In genomic region chr3:184188080-184188479, GRCh38 we compare ENCODE assay signal across 23 cellular contexts. TPM values are rescaled to one million over a fixed set of nuclear protein-coding genes. Genes with fewer than 3 reads are reported as not detected.
A peak's percentile ranks its signal among the peaks of the same experiment; 100 is the strongest.
DNase-seq lines count a peak whose midpoint lies in the region; ATAC-seq and TF ChIP-seq lines count a peak whose summit lies in the region.
"Had no signal": no experiment of that assay in that cellular context is flagged by ENCODE, and none has a peak within 500 bp of the region (broad histone marks: within the 10 kb centered on the region; RNA-seq: fewer than 3 reads in every experiment).

No MANE protein-coding gene starts in this region.

- H4K20me1 ChIP-seq in osteoblast (ENCODE audit: insufficient read depth, low read length): peaks cover 35% of the 10 kb centered on the region

- no peaks in the 10 kb centered on the region for H3K27me3 Mint-ChIP-seq in activated naive CD4-positive, alpha-beta T cell treated with anti-CD3 and anti-CD28 coated beads, Interleukin-2, amount 50 U/mL, for 24 hours
- H3K27me3 Mint-ChIP-seq in HFFc6 (ENCODE audit: insufficient read depth): peaks cover 11% of the 10 kb centered on the region
- peaks cover 22% of the 10 kb centered on the region for H3K27me3 Mint-ChIP-seq in endothelial cell (ENCODE audit: unreplicated experiment)
- H3K27me3 Mint-ChIP-seq: activated naive CD8-positive, alpha-beta T cell treated with anti-CD3 and anti-CD28 coated beads, Interleukin-2, amount 10 ng/mL, durations not matched to agents 7 days and 5 days had no signal

- peak overlapping the region; percentile 99 for H3K4me3 Mint-ChIP-seq in activated naive CD4-positive, alpha-beta T cell treated with anti-CD3 and anti-CD28 coated beads, Interleukin-2, amount 50 U/mL, for 24 hours
- H3K4me3 Mint-ChIP-seq in HFFc6 (peak overlapping the region; percentile 96), endothelial cell (ENCODE audit: unreplicated experiment) (peak overlapping the region; percentile 70)

- no peak for ATAC-seq in GM18873 (IDR thresholded peaks at IDR 0.05; ENCODE audit: low FRiP score, unreplicated experiment)
- ATAC-seq in GM21367 (IDR thresholded peaks at IDR 0.05; ENCODE audit: unreplicated experiment): no peak
- ATAC-seq: stimulated activated naive CD8-positive, alpha-beta T cell treated with anti-CD3 and anti-CD28 coated beads, Interleukin-15, Interleukin-2, amounts not matched to agents 100 U/mL and 50 U/mL, for 24 hours had no signal

- H3K27me3 ChIP-seq in osteoblast (ENCODE audit: insufficient read depth, low read length): no peaks in the 10 kb centered on the region
- H3K27me3 ChIP-seq: ovary, sigmoid colon, tibial nerve had no signal

- no peak overlapping the region for H3K4me3 ChIP-seq in osteoblast (ENCODE audit: insufficient read depth, low read length)
- H3K4me3 ChIP-seq: ovary, sigmoid colon had no signal

- no peaks in the 10 kb centered on the region for H3K9me3 ChIP-seq in osteoblast (ENCODE audit: low read depth, low read length)
- H3K9me3 ChIP-seq: ovary, sigmoid colon, tibial nerve had no signal

- H2AFZ ChIP-seq in osteoblast (ENCODE audit: low read length): no peak overlapping the region

- H3K36me3 ChIP-seq in osteoblast (ENCODE audit: insufficient read depth, low read length): peaks cover 83% of the 10 kb centered on the region
- H3K36me3 ChIP-seq: ovary had no signal

- H3K27ac ChIP-seq in osteoblast (ENCODE audit: low read depth, low read length): no peak overlapping the region
- H3K27ac ChIP-seq: ovary, sigmoid colon, tibial nerve had no signal

- peak overlapping the region; percentile 81 for H3K4me2 ChIP-seq in osteoblast (ENCODE audit: insufficient read depth, low read length)

- H3K36me3 Mint-ChIP-seq in activated naive CD4-positive, alpha-beta T cell treated with anti-CD3 and anti-CD28 coated beads, Interleukin-2, amount 50 U/mL, for 24 hours: peaks cover 9% of the 10 kb centered on the region
- H3K36me3 Mint-ChIP-seq in HFFc6 (ENCODE audit: low read depth) (peaks cover 51% of the 10 kb centered on the region), endothelial cell (ENCODE audit: low read depth, unreplicated experiment) (peaks cover 51% of the 10 kb centered on the region)

- H3K4me1 Mint-ChIP-seq in activated naive CD4-positive, alpha-beta T cell treated with anti-CD3 and anti-CD28 coated beads, Interleukin-2, amount 50 U/mL, for 24 hours: peaks cover 48% of the 10 kb centered on the region
- peaks cover 37% of the 10 kb centered on the region for H3K4me1 Mint-ChIP-seq in HFFc6 (ENCODE audit: low read depth)
- peaks cover 33% of the 10 kb centered on the region for H3K4me1 Mint-ChIP-seq in endothelial cell (ENCODE audit: unreplicated experiment)

- DNase-seq in activated naive CD4-positive, alpha-beta T cell (lab: John Stamatoyannopoulos, UW): no peak
- DNase-seq in HFFc6 (no peak), endothelial cell (ENCODE audit: low spot score) (no peak), osteoblast (ENCODE audit: insufficient read length, low spot score, missing footprints) (no peak), NAMALWA (ENCODE audit: low spot score) (no peak)
- DNase-seq: activated naive CD8-positive, alpha-beta T cell treated with anti-CD3 and anti-CD28 coated beads, Interleukin-2, amount 10 ng/mL, durations not matched to agents 7 days and 5 days; COR-L47; dermis blood vessel endothelial cell; foreskin fibroblast; GOT3; hypothalamus; Kasumi-1; kidney; NCI-H1417; NCI-H510A treated with DMSO at 0.1 percent for 48 hours; ovary; sigmoid colon; stimulated activated naive CD8-positive, alpha-beta T cell treated with anti-CD3 and anti-CD28 coated beads, Interleukin-15, Interleukin-2, amounts not matched to agents 100 U/mL and 50 U/mL, for 24 hours had no signal

- no peak for TF ChIP-seq CTCF in HFFc6 (IDR thresholded peaks at IDR 0.05)
- no peak for TF ChIP-seq CTCF in endothelial cell (IDR thresholded peaks at IDR 0.05; ENCODE audit: unreplicated experiment)
- no peak for TF ChIP-seq CTCF in osteoblast (IDR thresholded peaks at IDR 0.05; ENCODE audit: extremely low read depth, low read depth, low read length)

- peaks cover 20% of the 10 kb centered on the region for H3K4me1 ChIP-seq in osteoblast (ENCODE audit: insufficient read depth, low read length)

- peaks cover 54% of the 10 kb centered on the region for H3K79me2 ChIP-seq in osteoblast (ENCODE audit: insufficient read depth, low read length)

- no peak overlapping the region for H3K27ac Mint-ChIP-seq in activated naive CD4-positive, alpha-beta T cell treated with anti-CD3 and anti-CD28 coated beads, Interleukin-2, amount 50 U/mL, for 24 hours
- H3K27ac Mint-ChIP-seq in HFFc6: peak overlapping the region; percentile 86
- no peak overlapping the region for H3K27ac Mint-ChIP-seq in endothelial cell (ENCODE audit: unreplicated experiment)
- H3K27ac Mint-ChIP-seq: activated naive CD8-positive, alpha-beta T cell treated with anti-CD3 and anti-CD28 coated beads, Interleukin-2, amount 10 ng/mL, durations not matched to agents 7 days and 5 days had no signal

- H3K9me3 Mint-ChIP-seq in activated naive CD4-positive, alpha-beta T cell treated with anti-CD3 and anti-CD28 coated beads, Interleukin-2, amount 50 U/mL, for 24 hours: no peaks in the 10 kb centered on the region
- H3K9me3 Mint-ChIP-seq in HFFc6: no peaks in the 10 kb centered on the region
- no peaks in the 10 kb centered on the region for H3K9me3 Mint-ChIP-seq in endothelial cell (ENCODE audit: unreplicated experiment)
- H3K9me3 Mint-ChIP-seq: activated naive CD8-positive, alpha-beta T cell treated with anti-CD3 and anti-CD28 coated beads, Interleukin-2, amount 10 ng/mL, durations not matched to agents 7 days and 5 days had no signal

RNA-seq across cellular contexts. Expression of gene ABCF3, which starts 2.1 kb away (rescaled TPM):
- total RNA-seq in HFFc6 (2021; fragmentation: NEBNext Ultra II Directional; extraction: Animal tissue kit (Norgen Biotek cat#: 25700)): 10 to 100 TPM; 53.3 to 70.9 (median 63.4) TPM
- total RNA-seq in endothelial cell (ENCODE audit: unreplicated experiment) (68.1 TPM), osteoblast (44.8 and 46.7 TPM in 2 replicates)

RNA-seq across cellular contexts. Expression of gene AP2M1, which starts 13.4 kb away (rescaled TPM):
- total RNA-seq in HFFc6 (2021; fragmentation: NEBNext Ultra II Directional; extraction: Animal tissue kit (Norgen Biotek cat#: 25700)): 100 to 1,000 TPM; 796 to 849 (median 832) TPM
- total RNA-seq in endothelial cell (ENCODE audit: unreplicated experiment): 401 TPM
- 375 and 427 TPM in 2 replicates for total RNA-seq in osteoblast

RNA-seq across cellular contexts. Expression of gene DVL3, which starts 32.9 kb away (rescaled TPM):
- total RNA-seq in HFFc6 (2021; fragmentation: NEBNext Ultra II Directional; extraction: Animal tissue kit (Norgen Biotek cat#: 25700)): 10 to 100 TPM; 59.2 to 73.5 (median 64.9) TPM
- 103 TPM for total RNA-seq in endothelial cell (ENCODE audit: unreplicated experiment)
- 51.6 and 60.4 TPM in 2 replicates for total RNA-seq in osteoblast

RNA-seq across cellular contexts. Expression of gene VWA5B2, which starts 41.3 kb away (rescaled TPM):
- total RNA-seq in HFFc6 (2021; fragmentation: NEBNext Ultra II Directional; extraction: Animal tissue kit (Norgen Biotek cat#: 25700)): not detected
- total RNA-seq in endothelial cell (ENCODE audit: unreplicated experiment) (1.1 TPM), osteoblast (not detected in 2 replicates)
- total RNA-seq: mesenteric fat pad had no signal

RNA-seq across cellular contexts. Expression of gene EIF2B5, which starts 52.9 kb away (rescaled TPM):
- 10 to 100 TPM; 27.5 to 33.1 (median 31.4) TPM for total RNA-seq in HFFc6 (2021; fragmentation: NEBNext Ultra II Directional; extraction: Animal tissue kit (Norgen Biotek cat#: 25700))
- total RNA-seq in endothelial cell (ENCODE audit: unreplicated experiment) (37.0 TPM), osteoblast (19.4 and 22.1 TPM in 2 replicates)
